Comparison of ENCODE assay signal across 8 cellular contexts in the genomic region with DNA sequence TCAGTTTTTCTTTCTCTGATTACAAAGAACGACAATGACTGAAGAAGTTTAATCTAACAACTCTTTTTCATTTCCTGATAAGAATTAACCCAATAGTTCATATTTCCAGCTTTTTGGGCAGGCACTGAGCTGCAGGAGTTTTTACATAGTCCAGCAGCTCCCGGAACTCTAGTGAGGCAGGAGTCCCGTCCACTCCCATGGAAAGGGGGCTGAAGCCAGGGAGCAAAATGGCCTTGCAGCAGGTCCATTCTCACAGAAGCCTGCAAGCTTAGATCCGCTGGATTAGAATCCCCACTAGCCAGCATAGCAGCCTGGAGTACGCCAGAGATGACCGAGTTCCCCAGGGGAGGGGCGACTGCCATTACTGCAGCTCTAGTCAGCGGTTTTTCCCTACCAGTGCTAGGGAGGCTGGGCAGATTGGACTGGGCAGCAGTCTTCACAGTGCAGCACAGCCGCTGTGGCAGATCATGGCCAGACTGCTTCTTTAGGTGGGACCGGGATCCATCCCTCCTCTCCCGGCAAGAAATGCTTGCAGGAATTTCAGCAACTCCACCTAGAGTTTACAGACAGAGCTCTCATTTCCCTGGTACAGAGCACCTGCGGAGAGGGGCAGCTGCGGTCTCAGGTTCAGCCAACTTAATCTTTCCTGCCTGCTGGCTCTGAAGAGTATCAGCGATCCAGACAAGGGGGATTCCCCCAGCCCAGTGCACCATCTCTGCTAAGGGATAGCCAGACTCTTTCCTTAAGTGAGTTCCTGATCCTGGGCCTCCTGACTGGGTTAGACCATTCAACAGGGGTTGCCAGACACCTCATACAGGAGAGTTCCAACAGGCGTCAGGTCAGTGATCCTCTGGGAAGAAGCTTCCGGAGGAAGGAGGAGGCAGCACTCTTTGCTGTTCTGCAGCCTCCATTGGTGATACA. TPM values are rescaled to one million over a fixed set of nuclear protein-coding genes. Genes with fewer than 3 reads are reported as not detected.
A peak's percentile ranks its signal among the peaks of the same experiment; 100 is the strongest.
DNase-seq lines count a peak whose midpoint lies in the region; ATAC-seq and TF ChIP-seq lines count a peak whose summit lies in the region.

No MANE protein-coding gene starts in this region.

- intact Hi-C loops in psoas muscle (cut with DNase I), result no loop called here

- H3K36me3 ChIP-seq in psoas muscle (ENCODE audit: insufficient read depth in 1 of 2, low read depth in 1 of 2), result no peaks in the 10 kb centered on the region

- peaks cover 10% of the 10 kb centered on the region for H3K9me3 ChIP-seq in psoas muscle

- 27 to 38% (median 28%) methylated on average over 16 of the region's 16 CpGs for WGBS in psoas muscle, 3 donors

- H3K27ac ChIP-seq in VCaP (peak overlapping the region; percentile 51), foreskin keratinocyte (peak overlapping the region; percentile 73), psoas muscle (peak overlapping the region; percentile 62)

- peak overlapping the region; percentile 70 for H3K4me3 ChIP-seq in psoas muscle

- TF ChIP-seq CTCF in VCaP (conservative IDR thresholded peaks at IDR 0.05), result no peak
- no peak for TF ChIP-seq CTCF in foreskin keratinocyte (conservative IDR thresholded peaks at IDR 0.05)
- TF ChIP-seq CTCF in psoas muscle (IDR thresholded peaks at IDR 0.05), result no peak

- H3K27me3 ChIP-seq in foreskin keratinocyte (no peaks in the 10 kb centered on the region), psoas muscle (ENCODE audit: insufficient read depth in 3 of 3, low read length in 2 of 3) (no peaks in the 10 kb centered on the region)

- H3K4me1 ChIP-seq in foreskin keratinocyte (peaks cover 13% of the 10 kb centered on the region), psoas muscle (peaks cover 7% of the 10 kb centered on the region)

- peak; percentile 54 for DNase-seq in COLO668 (lab: John Stamatoyannopoulos, UW; ENCODE audit: unreplicated experiment)
- DNase-seq in foreskin keratinocyte, result no peak
- DNase-seq in psoas muscle, result peak; percentile 40 to 55
- DNase-seq in activated gamma-delta T cell treated with Interleukin-2 at 50 U/mL for 16 hours, result no peak

- ATAC-seq in HG03066 (IDR thresholded peaks at IDR 0.05; ENCODE audit: low read depth, unreplicated experiment), result peak; percentile 14
- ATAC-seq in foreskin keratinocyte, result peak; percentile 18
- ATAC-seq in psoas muscle, result peak; percentile 70 to 79 (median 78)
- no peak for ATAC-seq in HG03565 (IDR thresholded peaks at IDR 0.05; ENCODE audit: unreplicated experiment)
- no peak for ATAC-seq in HG03378 (IDR thresholded peaks at IDR 0.05; ENCODE audit: unreplicated experiment)

RNA-seq across cellular contexts. Expression of a gene that starts 0.7 kb away (rescaled TPM):
- 76.0 and 96.1 TPM in 2 replicates for total RNA-seq in foreskin keratinocyte
- polyA plus RNA-seq in foreskin keratinocyte, result 67.5 and 70.3 TPM in 2 replicates
- total RNA-seq in psoas muscle, result 10 to 100 TPM in 3 of 4 donors, 1 to 10 TPM in 1; 5.5 to 17.8 (median 13.8) TPM
- 100 to 1,000 TPM in 1 of 3 donors, 1 to 10 TPM in 2; 5.8 to 113 (median 6.9) TPM for polyA plus RNA-seq in psoas muscle

RNA-seq across cellular contexts. Expression of a gene that starts 53.9 kb away (rescaled TPM):
- total RNA-seq in foreskin keratinocyte (not detected in 2 replicates), psoas muscle (not detected)
- polyA plus RNA-seq in foreskin keratinocyte (not detected in 2 replicates), psoas muscle (under 1 TPM in 1 of 3 donors, not detected in 2; 0.05 TPM)

Comparison
In these comparisons a context has a peak if more than half of its experiments do, and no peak if none do; other contexts are left out.
1. DNase-seq: peak in COLO668 (single experiment) and psoas muscle (2 of 2); none in foreskin keratinocyte (0 of 2) and activated gamma-delta T cell treated with Interleukin-2 at 50 U/mL for 16 hours (single experiment).
2. ATAC-seq: peak in HG03066 (single experiment), foreskin keratinocyte (single experiment) and psoas muscle (4 of 4); none in HG03565 (single experiment) and HG03378 (single experiment).
3. Peak in every context shown above with its lines, with median percentiles within 50 percentile points of each other: H3K27ac ChIP-seq.